ENCODE assay signal across 30 cellular contexts in the genomic region with DNA sequence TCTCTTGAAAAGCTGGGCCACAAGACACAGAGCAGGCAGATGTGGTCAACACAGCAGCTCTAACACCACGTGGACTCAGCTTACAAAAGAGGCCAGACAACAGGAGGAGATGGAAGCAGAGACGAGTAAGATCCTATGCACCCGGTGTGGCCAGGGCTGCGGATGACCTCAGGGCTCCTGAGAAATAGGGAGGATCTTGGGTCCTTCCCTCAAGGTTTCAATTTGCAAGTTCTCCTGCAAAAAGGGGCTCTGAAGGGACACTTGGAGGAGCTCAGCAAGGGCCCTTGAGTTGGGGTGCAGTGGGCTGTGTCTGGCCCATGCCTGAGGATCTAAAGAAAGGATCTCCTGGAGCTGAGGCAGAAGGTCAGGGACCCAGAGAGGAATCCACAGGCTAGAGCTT.
"Had no signal": no experiment of that assay in that cellular context is flagged by ENCODE, and none has a peak within 500 bp of the region (broad histone marks: within the 10 kb centered on the region; RNA-seq: fewer than 3 reads in every experiment).

No MANE protein-coding gene starts in this region.

- H3K9me3 Mint-ChIP-seq: naive thymus-derived CD8-positive, alpha-beta T cell; natural killer cell treated with Interleukin-12 subunit alpha and Interleukin-12 subunit beta and Interleukin-15 and Interleukin-18, amount 100 ng/mL, for 72 hours; nephron progenitor cell; stimulated activated memory B cell treated with anti-CD40 and anti-IgM and Interleukin-4, amounts not matched to agents 10 μg/mL and 1 μg/mL and 100 μg/mL, for 72 hours; stimulated activated naive CD8-positive, alpha-beta T cell treated with anti-CD3 and anti-CD28 coated beads, Interleukin-15, amount 100 ng/mL, for 72 hours had no signal

- H3K9ac ChIP-seq: neural progenitor cell had no signal

- H3K27ac Mint-ChIP-seq: naive thymus-derived CD8-positive, alpha-beta T cell; natural killer cell treated with Interleukin-12 subunit alpha and Interleukin-12 subunit beta and Interleukin-15 and Interleukin-18, amount 100 ng/mL, for 72 hours; nephron progenitor cell; neural progenitor cell; stimulated activated memory B cell treated with anti-CD40 and anti-IgM and Interleukin-4, amounts not matched to agents 10 μg/mL and 1 μg/mL and 100 μg/mL, for 72 hours; stimulated activated naive CD8-positive, alpha-beta T cell treated with anti-CD3 and anti-CD28 coated beads, Interleukin-15, amount 100 ng/mL, for 72 hours; type B pancreatic cell had no signal

- ATAC-seq: naive thymus-derived CD8-positive, alpha-beta T cell; natural killer cell treated with Interleukin-12 subunit alpha and Interleukin-12 subunit beta and Interleukin-15 and Interleukin-18, amount 100 ng/mL, for 72 hours; pancreas; right cardiac atrium; right lobe of liver; stimulated activated memory B cell treated with anti-CD40 and anti-IgM and Interleukin-4, amounts not matched to agents 10 μg/mL and 1 μg/mL and 100 μg/mL, for 72 hours; stimulated activated naive CD8-positive, alpha-beta T cell treated with anti-CD3 and anti-CD28 coated beads, Interleukin-15, amount 100 ng/mL, for 72 hours; stimulated activated naive CD8-positive, alpha-beta T cell treated with anti-CD3 and anti-CD28 coated beads, Interleukin-15, Interleukin-2, amounts not matched to agents 100 U/mL and 50 U/mL, for 24 hours; upper lobe of right lung had no signal

- H3K36me3 ChIP-seq: neural progenitor cell, neutrophil, pancreas, prostate gland, right lobe of liver, sigmoid colon, suprapubic skin, tibial artery, transverse colon, upper lobe of right lung, uterus had no signal

- DNase-seq: naive B cell; naive thymus-derived CD8-positive, alpha-beta T cell; nephron progenitor cell; nucleus accumbens; pancreas; retina; right cardiac atrium; right lobe of liver; sigmoid colon; small intestine; stimulated activated CD4-positive, alpha-beta T cell treated with anti-CD3 and anti-CD28 coated beads, Interleukin-15, amount 100 ng/mL, for 24 hours; stimulated activated CD4-positive, alpha-beta T cell treated with anti-CD3 and anti-CD28 coated beads, Interleukin-2, amount 100 ng/mL, for 24 hours; stimulated activated CD4-positive, alpha-beta T cell treated with anti-CD3 and anti-CD28 coated beads, Interleukin-2, amount 100 ng/mL, for 48 hours; stimulated activated CD4-positive, alpha-beta T cell treated with anti-CD3 and anti-CD28 coated beads, Interleukin-4, amount 100 ng/mL, for 24 hours; stimulated activated naive CD4-positive, alpha-beta T cell; stimulated activated naive CD8-positive, alpha-beta T cell treated with anti-CD3 and anti-CD28 coated beads, Interleukin-15, amount 100 ng/mL, for 72 hours; stimulated activated naive CD8-positive, alpha-beta T cell treated with anti-CD3 and anti-CD28 coated beads, Interleukin-15, Interleukin-2, amounts not matched to agents 100 U/mL and 50 U/mL, for 24 hours; substantia nigra; testis; tibial artery; transverse colon; upper lobe of right lung; uterus had no signal

- FAIRE-seq: pancreas, small intestine had no signal

- H3K4me3 ChIP-seq: neural progenitor cell, pancreas, prostate gland, right lobe of liver, sigmoid colon, suprapubic skin, testis, tibial artery, transverse colon, upper lobe of right lung, uterus had no signal

- H3K4me1 ChIP-seq: neural progenitor cell, prostate gland, right lobe of liver, sigmoid colon, suprapubic skin, testis, tibial artery, upper lobe of right lung, uterus had no signal

- H3K4me1 Mint-ChIP-seq: naive B cell; naive thymus-derived CD8-positive, alpha-beta T cell; stimulated activated memory B cell treated with anti-CD40 and anti-IgM and Interleukin-4, amounts not matched to agents 10 μg/mL and 1 μg/mL and 100 μg/mL, for 72 hours; stimulated activated naive CD8-positive, alpha-beta T cell treated with anti-CD3 and anti-CD28 coated beads, Interleukin-15, amount 100 ng/mL, for 72 hours had no signal

- H3K27me3 ChIP-seq: neural progenitor cell, pancreas, right lobe of liver, sigmoid colon, testis, transverse colon, uterus had no signal

- H2AFZ ChIP-seq: neural progenitor cell had no signal

- H3K27me3 Mint-ChIP-seq: stimulated activated memory B cell treated with anti-CD40 and anti-IgM and Interleukin-4, amounts not matched to agents 10 μg/mL and 1 μg/mL and 100 μg/mL, for 72 hours had no signal

- H3K27ac ChIP-seq: neural progenitor cell, neutrophil, pancreas, prostate gland, right lobe of liver, sigmoid colon, suprapubic skin, testis, tibial artery, transverse colon, upper lobe of right lung, uterus had no signal

- H3K36me3 Mint-ChIP-seq: naive B cell; naive thymus-derived CD8-positive, alpha-beta T cell; natural killer cell treated with Interleukin-12 subunit alpha and Interleukin-12 subunit beta and Interleukin-15 and Interleukin-18, amount 100 ng/mL, for 72 hours; neural progenitor cell; stimulated activated memory B cell treated with anti-CD40 and anti-IgM and Interleukin-4, amounts not matched to agents 10 μg/mL and 1 μg/mL and 100 μg/mL, for 72 hours; type B pancreatic cell had no signal

- H3K4me2 ChIP-seq: neural progenitor cell had no signal

- H3K4me3 Mint-ChIP-seq: naive B cell; naive thymus-derived CD8-positive, alpha-beta T cell; natural killer cell treated with Interleukin-12 subunit alpha and Interleukin-12 subunit beta and Interleukin-15 and Interleukin-18, amount 100 ng/mL, for 72 hours; nephron progenitor cell; neural progenitor cell; stimulated activated memory B cell treated with anti-CD40 and anti-IgM and Interleukin-4, amounts not matched to agents 10 μg/mL and 1 μg/mL and 100 μg/mL, for 72 hours; stimulated activated naive CD8-positive, alpha-beta T cell treated with anti-CD3 and anti-CD28 coated beads, Interleukin-15, amount 100 ng/mL, for 72 hours; type B pancreatic cell had no signal

- H3K9me3 ChIP-seq: neutrophil, pancreas, prostate gland, right lobe of liver, sigmoid colon, suprapubic skin, testis, tibial artery, transverse colon, upper lobe of right lung, uterus had no signal
